In the genomic region with DNA sequence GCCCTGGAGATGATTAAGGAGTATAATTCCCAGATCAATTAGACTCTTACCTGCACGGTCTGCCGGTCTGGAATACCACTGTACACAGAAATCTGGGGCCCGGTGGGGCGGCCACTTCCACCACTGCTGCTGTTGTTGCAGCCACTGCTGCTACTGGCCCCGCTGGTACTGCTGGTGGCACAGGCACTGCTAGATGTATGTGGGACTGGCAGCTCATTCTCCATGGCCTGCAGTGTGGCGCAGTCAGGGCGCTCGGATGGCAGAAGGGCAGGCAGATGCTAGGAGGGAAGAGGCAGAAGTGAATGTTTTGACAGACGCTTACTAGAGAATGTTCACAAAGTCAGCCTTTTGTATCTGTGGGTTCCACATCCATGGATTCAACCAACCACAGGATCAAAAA, we compare ENCODE assay signal across 22 cellular contexts. TPM values are rescaled to one million over a fixed set of nuclear protein-coding genes. Genes with fewer than 3 reads are reported as not detected.
DNase-seq lines count a peak whose midpoint lies in the region; ATAC-seq and TF ChIP-seq lines count a peak whose summit lies in the region.
"Had no signal": no experiment of that assay in that cellular context is flagged by ENCODE, and none has a peak within 500 bp of the region (broad histone marks: within the 10 kb centered on the region; RNA-seq: fewer than 3 reads in every experiment).

No MANE protein-coding gene starts in this region.

- TF ChIP-seq CTCF in AG04450 (IDR thresholded peaks at IDR 0.05; ENCODE audit: low read depth, low read length) = no peak
- TF ChIP-seq CTCF in osteoblast (IDR thresholded peaks at IDR 0.05; ENCODE audit: extremely low read depth, low read depth, low read length) = no peak
- no peak for TF ChIP-seq CTCF in osteocyte (IDR thresholded peaks at IDR 0.05)

- H2AFZ ChIP-seq in osteoblast (ENCODE audit: low read length) = no peak overlapping the region

- no peak overlapping the region for H3K27ac Mint-ChIP-seq in osteocyte (ENCODE audit: unreplicated experiment)
- H3K27ac Mint-ChIP-seq: CD8-positive, alpha-beta T cell had no signal

- H3K36me3 ChIP-seq in adipocyte (ENCODE audit: control insufficient read depth, insufficient read depth, low read length, severe bottlenecking) (peaks cover 11% of the 10 kb centered on the region), osteoblast (ENCODE audit: insufficient read depth, low read length) (peaks cover 31% of the 10 kb centered on the region)
- H3K36me3 ChIP-seq: SJCRH30 had no signal

- POLR2A ChIA-PET in AG04450 (lab: Yijun Ruan, JAX) = no interaction called here

- H3K4me1 ChIP-seq in adipocyte (ENCODE audit: control insufficient read depth, insufficient read depth, low read length) (peaks cover 57% of the 10 kb centered on the region), osteoblast (ENCODE audit: insufficient read depth, low read length) (peaks cover 10% of the 10 kb centered on the region)

- no peaks in the 10 kb centered on the region for H4K20me1 ChIP-seq in osteoblast (ENCODE audit: insufficient read depth, low read length)

- H3K4me2 ChIP-seq in osteoblast (ENCODE audit: insufficient read depth, low read length) = no peak overlapping the region
- H3K4me2 ChIP-seq: BLaER1 treated with 17β-estradiol and CSF1 and Interleukin-3, amounts not matched to agents 10 nM and 100 nM had no signal

- peaks cover 56% of the 10 kb centered on the region for H3K79me2 ChIP-seq in osteoblast (ENCODE audit: insufficient read depth, low read length)

- no peaks in the 10 kb centered on the region for H3K27me3 Mint-ChIP-seq in osteocyte (ENCODE audit: unreplicated experiment)

- H3K9me3 ChIP-seq in AG04450 (ENCODE audit: control insufficient read depth, insufficient read depth, low read length) = no peaks in the 10 kb centered on the region
- H3K9me3 ChIP-seq in adipocyte (ENCODE audit: control insufficient read depth, low read length) = no peaks in the 10 kb centered on the region
- H3K9me3 ChIP-seq in osteoblast (ENCODE audit: low read depth, low read length) = no peaks in the 10 kb centered on the region
- H3K9me3 ChIP-seq: BLaER1 treated with 17β-estradiol and CSF1 and Interleukin-3, amounts not matched to agents 10 nM and 100 nM; SJCRH30 had no signal

- H3K27me3 ChIP-seq in AG04450 (ENCODE audit: control insufficient read depth, insufficient read depth, low read length) = no peaks in the 10 kb centered on the region
- no peaks in the 10 kb centered on the region for H3K27me3 ChIP-seq in adipocyte (replicated peaks; ENCODE audit: control insufficient read depth, insufficient read depth, low read length)
- H3K27me3 ChIP-seq in osteoblast (ENCODE audit: insufficient read depth, low read length) = no peaks in the 10 kb centered on the region
- H3K27me3 ChIP-seq: BLaER1 treated with 17β-estradiol and CSF1 and Interleukin-3, amounts not matched to agents 10 nM and 100 nM; SJCRH30 had no signal

- H3K4me3 ChIP-seq in AG04450 (ENCODE audit: low read depth, low read length) (no peak overlapping the region), adipocyte (ENCODE audit: low read length) (no peak overlapping the region), osteoblast (ENCODE audit: insufficient read depth, low read length) (no peak overlapping the region)
- H3K4me3 ChIP-seq: BLaER1 treated with 17β-estradiol and CSF1 and Interleukin-3, amounts not matched to agents 10 nM and 100 nM; SJCRH30 had no signal

- H3K4me3 Mint-ChIP-seq in osteocyte (ENCODE audit: unreplicated experiment) = no peak overlapping the region
- H3K4me3 Mint-ChIP-seq: CD8-positive, alpha-beta T cell had no signal

- H3K36me3 Mint-ChIP-seq in osteocyte (ENCODE audit: unreplicated experiment) = peaks cover 11% of the 10 kb centered on the region
- H3K36me3 Mint-ChIP-seq: CD8-positive, alpha-beta T cell had no signal

- H3K9me3 Mint-ChIP-seq in osteocyte (ENCODE audit: unreplicated experiment) = no peaks in the 10 kb centered on the region
- H3K9me3 Mint-ChIP-seq: CD8-positive, alpha-beta T cell had no signal

- ATAC-seq in GM21529 (IDR thresholded peaks at IDR 0.05; ENCODE audit: unreplicated experiment) = no peak
- ATAC-seq: CD8-positive, alpha-beta T cell; Panc1 had no signal

- H3K27ac ChIP-seq in AG04450 (ENCODE audit: low read depth, low read length) (peak overlapping the region; percentile 82), osteoblast (ENCODE audit: low read depth, low read length) (peak overlapping the region; percentile 18)
- H3K27ac ChIP-seq: BLaER1 treated with 17β-estradiol and CSF1 and Interleukin-3, amounts not matched to agents 10 nM and 100 nM had no signal

- H3K9ac ChIP-seq in adipocyte (ENCODE audit: low read length) = peak overlapping the region; percentile 34
- H3K9ac ChIP-seq: BLaER1 treated with 17β-estradiol and CSF1 and Interleukin-3, amounts not matched to agents 10 nM and 100 nM had no signal

- CTCF ChIA-PET in AG04450 (lab: Charles Lee) = no interaction called here

- DNase-seq in AG04450 (ENCODE audit: low read depth, low spot score) (no peak), DMS 273 (lab: John Stamatoyannopoulos, UW; ENCODE audit: unreplicated experiment) (peak; percentile 85), adipocyte (ENCODE audit: low read depth) (no peak), osteoblast (ENCODE audit: insufficient read length, low spot score, missing footprints) (no peak), HuH-7.5 (ENCODE audit: low spot score) (no peak), NCI-H2081 (lab: John Stamatoyannopoulos, UW) (no peak), osteocyte (ENCODE audit: extremely low spot score, unreplicated experiment) (no peak)
- DNase-seq: CD8-positive, alpha-beta T cell; GDM1; Karpas-422; MV-4-11; NCI-H1105 treated with DMSO at 0.1 percent for 48 hours; NCI-H748 treated with DMSO at 0.1 percent for 48 hours; NK-92 treated with Interleukin-12 subunit alpha and Interleukin-12 subunit beta, amount 100 ng/mL, for 24 hours; SJCRH30 had no signal

- peaks cover 5% of the 10 kb centered on the region for H3K4me1 Mint-ChIP-seq in osteocyte (ENCODE audit: unreplicated experiment)

RNA-seq across cellular contexts. Expression of gene A3GALT2, which starts 54.4 kb away (rescaled TPM):
- not detected in 2 replicates for polyA plus RNA-seq in AG04450 (2011; rRNA removed)
- not detected in 2 replicates for polyA minus RNA-seq in AG04450 (2011; rRNA and poly(A)+ RNA removed)
- total RNA-seq in osteoblast (under 0.01 TPM in 1 of 2 replicates, not detected in the other), osteocyte (0.35 TPM in 1 of 2 replicates, not detected in the other)
- total RNA-seq: CD8-positive, alpha-beta T cell; Daoy; H1; M059J; NCI-H460; SJCRH30 had no signal
- polyA plus RNA-seq: H1 had no signal

RNA-seq across cellular contexts. Expression of gene PHC2, which starts 55.6 kb away (rescaled TPM):
- 47.1 and 78.6 TPM in 2 replicates for polyA plus RNA-seq in AG04450 (2011; rRNA removed)
- 56.2 and 73.7 TPM in 2 replicates for polyA minus RNA-seq in AG04450 (2011; rRNA and poly(A)+ RNA removed)
- 82.2 and 85.4 TPM in 2 replicates for total RNA-seq in osteoblast
- 148 and 160 TPM in 2 replicates for total RNA-seq in osteocyte
